ENCODE assay signal across 13 cellular contexts in the genomic region with DNA sequence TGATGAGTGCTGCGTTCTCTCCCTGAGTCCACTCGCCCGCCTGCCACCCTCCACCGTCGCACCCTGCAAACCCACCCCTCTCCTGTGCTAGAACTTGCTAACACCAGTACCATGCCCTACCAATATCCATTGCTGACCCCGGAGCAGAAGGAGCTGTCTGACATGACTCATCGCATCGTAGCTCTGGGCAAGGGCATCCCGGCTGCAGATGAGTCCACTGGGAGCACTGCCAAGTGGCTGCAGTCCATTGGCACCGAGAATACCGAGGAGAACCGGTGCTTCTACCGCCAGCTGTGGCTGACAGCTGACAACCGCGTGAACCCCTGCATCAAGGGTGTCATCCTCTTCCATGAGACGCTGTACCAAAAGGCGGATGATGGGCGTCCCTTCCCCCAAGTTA. TPM values are rescaled to one million over a fixed set of nuclear protein-coding genes. Genes with fewer than 3 reads are reported as not detected.
DNase-seq lines count a peak whose midpoint lies in the region; TF ChIP-seq lines count a peak whose summit lies in the region.
"Had no signal": no experiment of that assay in that cellular context is flagged by ENCODE, and none has a peak within 500 bp of the region (broad histone marks: within the 10 kb centered on the region; RNA-seq: fewer than 3 reads in every experiment).

No MANE protein-coding gene starts in this region.

- H3K27me3 ChIP-seq in MG63, result no peaks in the 10 kb centered on the region

- H3K36me3 ChIP-seq in MG63, result no peaks in the 10 kb centered on the region

- DNase-seq in Ammon's horn (ENCODE audit: low spot score) (peak; percentile 74), MG63 (peak; percentile 92), mucosa of gallbladder (ENCODE audit: low spot score) (peak; percentile 84), NCI-H146 treated with DMSO at 0.1 percent for 48 hours (lab: John Stamatoyannopoulos, UW; ENCODE audit: unreplicated experiment) (no peak), activated gamma-delta T cell (lab: John Stamatoyannopoulos, UW) (no peak), NAMALWA (ENCODE audit: low spot score) (no peak), glutamatergic neuron (no peak)
- DNase-seq: activated CD4-positive, alpha-beta T cell treated with anti-CD3 and anti-CD28 coated beads for 36 hours; NCI-H1417; SIG-M5 had no signal

- TF ChIP-seq CTCF in glutamatergic neuron (IDR thresholded peaks at IDR 0.05; ENCODE audit: partially characterized antibody, unreplicated experiment), result no peak

- no peak overlapping the region for H3K4me3 ChIP-seq in MG63

- H3K4me1 Mint-ChIP-seq in dendritic cell treated with granulocyte-macrophage colony-stimulating factor and Interleukin-4, amounts not matched to agents 40 ng/mL and 50 ng/mL, for 4 days (ENCODE audit: low read depth), result peaks cover 80% of the 10 kb centered on the region
- peaks cover 5% of the 10 kb centered on the region for H3K4me1 Mint-ChIP-seq in glutamatergic neuron (ENCODE audit: low read depth, unreplicated experiment)

- no peaks in the 10 kb centered on the region for H3K9me3 Mint-ChIP-seq in dendritic cell treated with granulocyte-macrophage colony-stimulating factor and Interleukin-4, amounts not matched to agents 40 ng/mL and 50 ng/mL, for 4 days
- peaks cover 9% of the 10 kb centered on the region for H3K9me3 Mint-ChIP-seq in glutamatergic neuron (ENCODE audit: unreplicated experiment)
- H3K9me3 Mint-ChIP-seq: activated naive CD4-positive, alpha-beta T cell treated with anti-CD3 and anti-CD28 coated beads, Interleukin-2, amount 50 U/mL, for 24 hours had no signal

- no peak overlapping the region for H3K4me3 Mint-ChIP-seq in dendritic cell treated with granulocyte-macrophage colony-stimulating factor and Interleukin-4, amounts not matched to agents 40 ng/mL and 50 ng/mL, for 4 days
- no peak overlapping the region for H3K4me3 Mint-ChIP-seq in glutamatergic neuron (ENCODE audit: unreplicated experiment)
- H3K4me3 Mint-ChIP-seq: activated CD4-positive, alpha-beta T cell treated with anti-CD3 and anti-CD28 coated beads for 36 hours; activated naive CD4-positive, alpha-beta T cell treated with anti-CD3 and anti-CD28 coated beads, Interleukin-2, amount 50 U/mL, for 24 hours had no signal

- H3K9me3 ChIP-seq in MG63, result no peaks in the 10 kb centered on the region

- intact Hi-C loops in dendritic cell treated with granulocyte-macrophage colony-stimulating factor and Interleukin-4, amounts not matched to agents 40 ng/mL and 50 ng/mL, for 4 days (cut with micrococcal nuclease), result no loop called here

- no peaks in the 10 kb centered on the region for H3K27me3 Mint-ChIP-seq in dendritic cell treated with granulocyte-macrophage colony-stimulating factor and Interleukin-4, amounts not matched to agents 40 ng/mL and 50 ng/mL, for 4 days
- H3K27me3 Mint-ChIP-seq in glutamatergic neuron (ENCODE audit: unreplicated experiment), result peaks cover 2% of the 10 kb centered on the region
- H3K27me3 Mint-ChIP-seq: activated CD4-positive, alpha-beta T cell treated with anti-CD3 and anti-CD28 coated beads for 36 hours; activated naive CD4-positive, alpha-beta T cell treated with anti-CD3 and anti-CD28 coated beads, Interleukin-2, amount 50 U/mL, for 24 hours had no signal

- H3K27ac Mint-ChIP-seq in dendritic cell treated with granulocyte-macrophage colony-stimulating factor and Interleukin-4, amounts not matched to agents 40 ng/mL and 50 ng/mL, for 4 days, result peak overlapping the region; percentile 66
- H3K27ac Mint-ChIP-seq in glutamatergic neuron (ENCODE audit: unreplicated experiment), result no peak overlapping the region
- H3K27ac Mint-ChIP-seq: activated CD4-positive, alpha-beta T cell treated with anti-CD3 and anti-CD28 coated beads for 36 hours had no signal

- peaks cover under 1% of the 10 kb centered on the region for H3K36me3 Mint-ChIP-seq in dendritic cell treated with granulocyte-macrophage colony-stimulating factor and Interleukin-4, amounts not matched to agents 40 ng/mL and 50 ng/mL, for 4 days (ENCODE audit: low read depth)
- no peaks in the 10 kb centered on the region for H3K36me3 Mint-ChIP-seq in glutamatergic neuron (ENCODE audit: unreplicated experiment)
- H3K36me3 Mint-ChIP-seq: activated naive CD4-positive, alpha-beta T cell treated with anti-CD3 and anti-CD28 coated beads, Interleukin-2, amount 50 U/mL, for 24 hours had no signal

RNA-seq across cellular contexts. Expression of a gene that starts 4.9 kb away (rescaled TPM):
- 33.7 and 34.0 TPM in 2 replicates for total RNA-seq in MG63 (2014; rRNA removed; shearing (Covaris generic); ENCODE audit: low replicate concordance)
- 62.4 TPM for total RNA-seq in mucosa of gallbladder
- total RNA-seq in glutamatergic neuron (ENCODE audit: unreplicated experiment), result 41.7 TPM

RNA-seq across cellular contexts. Expression of a gene that starts 32.4 kb away (rescaled TPM):
- not detected in 2 replicates for total RNA-seq in MG63 (2014; rRNA removed; shearing (Covaris generic); ENCODE audit: low replicate concordance)
- 1.4 TPM for total RNA-seq in mucosa of gallbladder
- 0.37 TPM for total RNA-seq in glutamatergic neuron (ENCODE audit: unreplicated experiment)
- total RNA-seq: kidney epithelial cell had no signal

RNA-seq across cellular contexts. Expression of a gene that starts 38.8 kb away (rescaled TPM):
- total RNA-seq in MG63 (2014; rRNA removed; shearing (Covaris generic); ENCODE audit: low replicate concordance), result 14.2 and 19.8 TPM in 2 replicates
- total RNA-seq in mucosa of gallbladder (3.4 TPM), glutamatergic neuron (ENCODE audit: unreplicated experiment) (3.2 TPM)

RNA-seq across cellular contexts. Expression of a gene that starts 45.9 kb away (rescaled TPM):
- total RNA-seq in MG63 (2014; rRNA removed; shearing (Covaris generic); ENCODE audit: low replicate concordance), result 37.4 and 100 TPM in 2 replicates
- total RNA-seq in mucosa of gallbladder, result 72.8 TPM
- 45.5 TPM for total RNA-seq in glutamatergic neuron (ENCODE audit: unreplicated experiment)

RNA-seq across cellular contexts. Expression of a gene that starts 52.5 kb away (rescaled TPM):
- 7.9 and 16.2 TPM in 2 replicates for total RNA-seq in MG63 (2014; rRNA removed; shearing (Covaris generic); ENCODE audit: low replicate concordance)
- total RNA-seq in mucosa of gallbladder (33.0 TPM), glutamatergic neuron (ENCODE audit: unreplicated experiment) (7.8 TPM)

Comparison
In these comparisons a context has a peak if more than half of its experiments do, and no peak if none do; other contexts are left out.
1. DNase-seq: peak in Ammon's horn (single experiment), MG63 (single experiment) and mucosa of gallbladder (single experiment); none in NCI-H146 treated with DMSO at 0.1 percent for 48 hours (single experiment), activated gamma-delta T cell (single experiment), NAMALWA (single experiment) and glutamatergic neuron (single experiment).